17 cellular contexts compared by ENCODE assay signal in genomic region chr14:104726600-104727451, GRCh38. TPM values are rescaled to one million over a fixed set of nuclear protein-coding genes. Genes with fewer than 3 reads are reported as not detected.
DNase-seq lines count a peak whose midpoint lies in the region; ATAC-seq and TF ChIP-seq lines count a peak whose summit lies in the region.
"Had no signal": no experiment of that assay in that cellular context is flagged by ENCODE, and none has a peak within 500 bp of the region (broad histone marks: within the 10 kb centered on the region; RNA-seq: fewer than 3 reads in every experiment).

No MANE protein-coding gene starts in this region.

- H3K9ac ChIP-seq in skeletal muscle tissue (ENCODE audit: low read depth in 1 of 3, low read length in 3 of 3), result peak overlapping the region; percentile 91 to 98 (median 92)

- H3K9me3 ChIP-seq in breast epithelium, result no peaks in the 10 kb centered on the region
- H3K9me3 ChIP-seq in skeletal muscle tissue (ENCODE audit: control insufficient read depth in 3 of 3, low read length in 3 of 3), result no peaks in the 10 kb centered on the region
- H3K9me3 ChIP-seq: pancreas, SJCRH30 had no signal

- H3K27ac ChIP-seq in breast epithelium (no peak overlapping the region), skeletal muscle tissue (ENCODE audit: low read depth, low read length) (peak overlapping the region; percentile 98)
- H3K27ac ChIP-seq: pancreas, SJCRH30 had no signal

- H3K4me1 ChIP-seq in breast epithelium (peaks cover 11 to 16% of the 10 kb centered on the region in 2 donors), skeletal muscle tissue (ENCODE audit: control insufficient read depth in 3 of 3, insufficient read depth in 3 of 3, low read length in 3 of 3) (peaks cover 84 to 91% (median 87%) of the 10 kb centered on the region in 3 donors)

- H3K27me3 Mint-ChIP-seq in MCF 10A (ENCODE audit: insufficient read depth, unreplicated experiment), result no peaks in the 10 kb centered on the region

- H3K27ac Mint-ChIP-seq in MCF 10A (ENCODE audit: low read depth, unreplicated experiment), result no peak overlapping the region

- no peaks in the 10 kb centered on the region for H3K36me3 ChIP-seq in breast epithelium
- peaks cover 0 to 7% (median 0%) of the 10 kb centered on the region in 3 donors for H3K36me3 ChIP-seq in skeletal muscle tissue (ENCODE audit: control insufficient read depth in 3 of 3, insufficient read depth in 3 of 3, low read length in 3 of 3)
- H3K36me3 ChIP-seq: pancreas, SJCRH30 had no signal

- no TSS peak for BruUV-seq in MCF 10A (replicated peaks; lab: Mats Ljungman, UMichigan)

- H3K27me3 ChIP-seq in breast epithelium (no peaks in the 10 kb centered on the region), skeletal muscle tissue (ENCODE audit: control insufficient read depth in 3 of 3, insufficient read depth in 3 of 3, low read length in 3 of 3) (no peaks in the 10 kb centered on the region)
- H3K27me3 ChIP-seq: pancreas had no signal

- no peak overlapping the region for H3K4me3 Mint-ChIP-seq in MCF 10A (ENCODE audit: unreplicated experiment)

- TF ChIP-seq CTCF in MCF 10A (IDR thresholded peaks at IDR 0.05; ENCODE audit: unreplicated experiment), result peak; percentile 18
- no peak for TF ChIP-seq CTCF in breast epithelium (IDR thresholded peaks at IDR 0.05)
- TF ChIP-seq CTCF in fibroblast of pulmonary artery (IDR thresholded peaks at IDR 0.05; ENCODE audit: low read length, missing control alignments), result peak; percentile 18

- POLR2A ChIA-PET in MCF 10A (lab: Yijun Ruan, JAX), result interaction anchor here (6.2 kb wide), 1 partner anchor 22 kb away, joined by 35 read pairs; no protein-coding TSS in a partner anchor

- no peak for TF ChIP-seq POLR2A in breast epithelium (IDR thresholded peaks at IDR 0.05)

- CTCF ChIA-PET in MCF 10A (lab: Yijun Ruan, JAX), result interaction anchor here (4.6 to 5.9 kb wide), 2 partner anchors 9 to 23 kb away, joined by 36 to 85 read pairs; partner anchors contain the start of gene SIVA1

- H3K9me3 Mint-ChIP-seq in MCF 10A (ENCODE audit: unreplicated experiment), result no peaks in the 10 kb centered on the region

- H3K36me3 Mint-ChIP-seq in MCF 10A (ENCODE audit: insufficient read depth, unreplicated experiment), result peaks cover 17% of the 10 kb centered on the region

- H3K4me3 ChIP-seq in breast epithelium (no peak overlapping the region), fibroblast of pulmonary artery (replicated peaks; ENCODE audit: low read depth, low read length) (no peak overlapping the region), skeletal muscle tissue (ENCODE audit: low read length in 3 of 3) (peak overlapping the region in 2 of 3 donors; percentile 82 to 83)
- H3K4me3 ChIP-seq: pancreas, SJCRH30 had no signal

- no peaks in the 10 kb centered on the region for H3K4me1 Mint-ChIP-seq in MCF 10A (ENCODE audit: insufficient read depth, unreplicated experiment)

- ATAC-seq in GM21367 (IDR thresholded peaks at IDR 0.05; ENCODE audit: unreplicated experiment) (no peak), HG03135 (IDR thresholded peaks at IDR 0.05; ENCODE audit: unreplicated experiment) (no peak)
- ATAC-seq: pancreas; stimulated activated naive CD8-positive, alpha-beta T cell treated with anti-CD3 and anti-CD28 coated beads, Interleukin-15, Interleukin-2, amounts not matched to agents 100 U/mL and 50 U/mL, for 24 hours had no signal

- no peak for DNase-seq in MCF 10A (ENCODE audit: unreplicated experiment)
- DNase-seq in breast epithelium (ENCODE audit: low spot score in 2 of 2), result no peak
- DNase-seq in RPMI8226, result peak; percentile 25
- no peak for DNase-seq in fibroblast of pulmonary artery (ENCODE audit: low read depth)
- no peak for DNase-seq in EL
- DNase-seq: activated T-cell treated with anti-CD3 and anti-CD28 coated beads, Interleukin-2, amount 50 U/mL, for 48 hours; AML-193; GDM1; MM.1S; NCI-H446 treated with DMSO at 0.1 percent for 48 hours; SJCRH30; stimulated activated CD4-positive, alpha-beta T cell treated with anti-CD3 and anti-CD28 coated beads, Interleukin-4, amount 100 ng/mL, for 24 hours; stimulated activated naive CD8-positive, alpha-beta T cell treated with anti-CD3 and anti-CD28 coated beads, Interleukin-15, Interleukin-2, amounts not matched to agents 100 U/mL and 50 U/mL, for 24 hours had no signal

- intact Hi-C loops in MCF 10A (cut with micrococcal nuclease) (no loop called here), breast epithelium (cut with DNase I; ENCODE audit: low total_unique reads) (no loop called here)

RNA-seq across cellular contexts. Expression of gene ADSS1, which starts 2.8 kb away (rescaled TPM):
- total RNA-seq in MCF 10A (2022) (2.9 and 5.2 TPM in 2 replicates), breast epithelium (10 to 100 TPM in 1 of 3 donors, 1 to 10 TPM in 2; 6.9 to 13.0 (median 7.3) TPM), skeletal muscle tissue (89.8 TPM)

RNA-seq across cellular contexts. Expression of gene SIVA1, which starts 26.1 kb away (rescaled TPM):
- total RNA-seq in MCF 10A (2022) (63.3 and 72.7 TPM in 2 replicates), breast epithelium (100 to 1,000 TPM; 181 to 225 (median 223) TPM), skeletal muscle tissue (51.7 TPM)

RNA-seq across cellular contexts. Expression of gene INF2, which starts 37.4 kb away (rescaled TPM):
- total RNA-seq in MCF 10A (2022) (91.6 and 102 TPM in 2 replicates), breast epithelium (10 to 100 TPM; 31.0 to 70.9 (median 51.5) TPM), skeletal muscle tissue (14.6 TPM)

Comparison
In these comparisons a context has a peak if more than half of its experiments do, and no peak if none do; other contexts are left out.
1. CTCF ChIP-seq: peak in MCF 10A (single experiment) and fibroblast of pulmonary artery (single experiment); none in breast epithelium (0 of 3).
2. H3K4me3 ChIP-seq: peak in skeletal muscle tissue (2 of 3); none in breast epithelium (0 of 3) and fibroblast of pulmonary artery (single experiment).